11 cellular contexts compared by ENCODE assay signal in genomic region chr10:97117372-97117771, GRCh38.
DNase-seq lines count a peak whose midpoint lies in the region; ATAC-seq and TF ChIP-seq lines count a peak whose summit lies in the region.
"Had no signal": no experiment of that assay in that cellular context is flagged by ENCODE, and none has a peak within 500 bp of the region (broad histone marks: within the 10 kb centered on the region; RNA-seq: fewer than 3 reads in every experiment).

No MANE protein-coding gene starts in this region.

- no peaks in the 10 kb centered on the region for H3K27me3 ChIP-seq in colonic mucosa
- H3K27me3 ChIP-seq: BLaER1 treated with 17β-estradiol and CSF1 and Interleukin-3, amounts not matched to agents 10 nM and 100 nM; SJCRH30 had no signal

- H3K4me1 ChIP-seq in colonic mucosa, result no peaks in the 10 kb centered on the region
- H3K4me1 ChIP-seq: SJCRH30 had no signal

- H3K4me1 Mint-ChIP-seq in activated CD8-positive, alpha-beta memory T cell treated with anti-CD3 and anti-CD28 coated beads, Interleukin-2, amount 10 ng/mL, durations not matched to agents 7 days and 5 days, result no peaks in the 10 kb centered on the region

- H3K36me3 Mint-ChIP-seq in activated CD8-positive, alpha-beta memory T cell treated with anti-CD3 and anti-CD28 coated beads, Interleukin-2, amount 10 ng/mL, durations not matched to agents 7 days and 5 days, result no peaks in the 10 kb centered on the region

- H3K27ac Mint-ChIP-seq in activated CD8-positive, alpha-beta memory T cell treated with anti-CD3 and anti-CD28 coated beads, Interleukin-2, amount 10 ng/mL, durations not matched to agents 7 days and 5 days, result no peak overlapping the region

- intact Hi-C loops in colonic mucosa (cut with DNase I), result loop anchor here (5.0 kb wide), 1 partner anchor 45 kb away; no protein-coding TSS in a partner anchor

- peaks cover 21% of the 10 kb centered on the region for H3K27me3 Mint-ChIP-seq in activated CD8-positive, alpha-beta memory T cell treated with anti-CD3 and anti-CD28 coated beads, Interleukin-2, amount 10 ng/mL, durations not matched to agents 7 days and 5 days

- peak; percentile 24 for TF ChIP-seq CTCF in colonic mucosa (IDR thresholded peaks at IDR 0.05)

- no peaks in the 10 kb centered on the region for H3K36me3 ChIP-seq in colonic mucosa
- H3K36me3 ChIP-seq: BLaER1 treated with 17β-estradiol and CSF1 and Interleukin-3, amounts not matched to agents 10 nM and 100 nM; SJCRH30 had no signal

- no peak for ATAC-seq in HG03196 (IDR thresholded peaks at IDR 0.05; ENCODE audit: unreplicated experiment)
- ATAC-seq in activated CD8-positive, alpha-beta memory T cell treated with anti-CD3 and anti-CD28 coated beads, Interleukin-2, amount 10 ng/mL, durations not matched to agents 7 days and 5 days, result no peak

- H3K9me3 ChIP-seq in colonic mucosa, result no peaks in the 10 kb centered on the region
- H3K9me3 ChIP-seq: BLaER1 treated with 17β-estradiol and CSF1 and Interleukin-3, amounts not matched to agents 10 nM and 100 nM; SJCRH30 had no signal

- H3K9ac ChIP-seq in colonic mucosa (ENCODE audit: low read depth in 2 of 2, low read length in 2 of 2), result no peak overlapping the region

- no peaks in the 10 kb centered on the region for H3K9me3 Mint-ChIP-seq in activated CD8-positive, alpha-beta memory T cell treated with anti-CD3 and anti-CD28 coated beads, Interleukin-2, amount 10 ng/mL, durations not matched to agents 7 days and 5 days (ENCODE audit: low read depth)

- no peak overlapping the region for H3K4me3 ChIP-seq in colonic mucosa
- H3K4me3 ChIP-seq: BLaER1 treated with 17β-estradiol and CSF1 and Interleukin-3, amounts not matched to agents 10 nM and 100 nM; SJCRH30 had no signal

- peak; percentile 44 for DNase-seq in NCI-H510A treated with DMSO at 0.1 percent for 48 hours (lab: John Stamatoyannopoulos, UW)
- DNase-seq in NCI-H510A (lab: John Stamatoyannopoulos, UW), result no peak
- DNase-seq in NCI-H1694 (lab: John Stamatoyannopoulos, UW), result peak; percentile 82
- peak; percentile 20 for DNase-seq in colonic mucosa
- DNase-seq in renal cortical epithelial cell (ENCODE audit: low read depth), result peak; percentile 15
- no peak for DNase-seq in NOMO-1 treated with DMSO at 0.1 percent for 48 hours (lab: John Stamatoyannopoulos, UW; ENCODE audit: unreplicated experiment)
- DNase-seq in activated CD8-positive, alpha-beta memory T cell treated with anti-CD3 and anti-CD28 coated beads, Interleukin-2, amount 10 ng/mL, durations not matched to agents 7 days and 5 days, result no peak
- DNase-seq: activated T-cell treated with anti-CD3 and anti-CD28 coated beads, Interleukin-2, amount 50 U/mL, for 1 hour had no signal

- CTCF ChIA-PET in activated CD8-positive, alpha-beta memory T cell treated with anti-CD3 and anti-CD28 coated beads, Interleukin-2, amount 10 ng/mL, durations not matched to agents 7 days and 5 days (lab: Charles Lee), result interaction anchor here (0.8 to 6.2 kb wide), 4 partner anchors 33 to 93 kb away, joined by 3 to 40 read pairs (median 4); no protein-coding TSS in a partner anchor

- no peak overlapping the region for H3K27ac ChIP-seq in colonic mucosa
- H3K27ac ChIP-seq: BLaER1 treated with 17β-estradiol and CSF1 and Interleukin-3, amounts not matched to agents 10 nM and 100 nM; SJCRH30 had no signal

- no peak overlapping the region for H3K4me3 Mint-ChIP-seq in activated CD8-positive, alpha-beta memory T cell treated with anti-CD3 and anti-CD28 coated beads, Interleukin-2, amount 10 ng/mL, durations not matched to agents 7 days and 5 days

Comparison
In these comparisons a context has a peak if more than half of its experiments do, and no peak if none do; other contexts are left out.
1. DNase-seq: peak in NCI-H510A treated with DMSO at 0.1 percent for 48 hours (single experiment), NCI-H1694 (single experiment), colonic mucosa (single experiment) and renal cortical epithelial cell (single experiment); none in NCI-H510A (single experiment), NOMO-1 treated with DMSO at 0.1 percent for 48 hours (single experiment) and activated CD8-positive, alpha-beta memory T cell treated with anti-CD3 and anti-CD28 coated beads, Interleukin-2, amount 10 ng/mL, durations not matched to agents 7 days and 5 days (single experiment).